Comparison of ENCODE assay signal across 1 cellular context in genomic region chr6:18135171-18135570, GRCh38.
TF ChIP-seq lines count a peak whose summit lies in the region.

No MANE protein-coding gene starts in this region.

TF ChIP-seq in GM12878, 131 proteins besides CTCF, POLR2A, EP300 and RAD21:
- 0 out of 2 replicates have a peak, but pooled peaks have one; percentile 32 for TF ChIP-seq TCF7 (IDR thresholded peaks at IDR 0.05; ENCODE audit: borderline replicate concordance)
- no peak for TF ChIP-seq NFXL1 (IDR thresholded peaks at IDR 0.05; ENCODE audit: borderline replicate concordance)
- TF ChIP-seq RUNX3 (IDR thresholded peaks at IDR 0.05; ENCODE audit: low read length) = peak; percentile 17; the same call in 1 of the 2 replicates
- no peak for TF ChIP-seq KAT2A (conservative IDR thresholded peaks at IDR 0.05; ENCODE audit: control insufficient read depth, low read depth, low read length)
